16 cellular contexts compared by ENCODE assay signal in the genomic region with DNA sequence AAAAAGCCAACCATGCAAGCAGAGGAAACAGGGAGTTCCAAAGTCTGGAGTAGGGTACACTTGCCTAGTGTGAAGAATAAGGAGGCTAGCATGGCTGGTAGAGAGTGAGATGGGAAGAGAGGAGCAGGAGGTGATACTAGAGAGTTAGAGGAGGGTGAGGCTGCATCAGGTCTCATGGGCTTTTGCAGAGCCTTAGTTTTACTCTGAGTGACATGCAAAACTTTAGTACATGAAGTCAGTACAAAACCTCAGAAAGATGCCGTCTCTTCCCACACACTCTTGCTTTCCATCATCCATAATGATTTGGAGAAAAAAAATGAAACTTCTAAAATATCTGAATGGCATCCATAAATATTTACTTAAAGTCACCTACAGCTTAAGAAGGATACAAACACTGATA. TPM values are rescaled to one million over a fixed set of nuclear protein-coding genes. Genes with fewer than 3 reads are reported as not detected.
"Had no signal": no experiment of that assay in that cellular context is flagged by ENCODE, and none has a peak within 500 bp of the region (broad histone marks: within the 10 kb centered on the region; RNA-seq: fewer than 3 reads in every experiment).

No MANE protein-coding gene starts in this region.

- H3K9me3 ChIP-seq: prostate gland, right lobe of liver, tibial nerve, vagina had no signal

- H3K27ac ChIP-seq: brain microvascular endothelial cell, prostate gland, right lobe of liver, tibial nerve, vagina had no signal

- ATAC-seq: activated naive CD4-positive, alpha-beta T cell treated with anti-CD3 and anti-CD28 coated beads, Interleukin-2, amount 50 U/mL, for 72 hours; left ventricle myocardium superior; right lobe of liver; stimulated activated effector memory CD8-positive, alpha-beta T cell treated with anti-CD3 and anti-CD28 coated beads, Interleukin-12 subunit alpha, Interleukin-12 subunit beta, amount 100 ng/mL, for 72 hours had no signal

- H3K36me3 ChIP-seq: brain microvascular endothelial cell, prostate gland, right lobe of liver, tibial nerve, vagina had no signal

- H3K4me1 ChIP-seq: prostate gland, right lobe of liver, tibial nerve, vagina had no signal

- DNase-seq: activated CD4-positive, alpha-beta T cell treated with anti-CD3 and anti-CD28 coated beads, Interleukin-2, amount 50 U/mL, for 1 hour; amygdala; brain microvascular endothelial cell; hippocampal formation; left ventricle myocardium superior; mesenchymal stem cell; right lobe of liver had no signal

- H3K4me3 ChIP-seq: prostate gland, right lobe of liver, tibial nerve, vagina had no signal

- H3K27me3 ChIP-seq: brain microvascular endothelial cell, right lobe of liver, tibial nerve, vagina had no signal

RNA-seq across cellular contexts. Expression of a gene that starts 5.0 kb away (rescaled TPM):
- total RNA-seq: activated naive CD4-positive, alpha-beta T cell treated with anti-CD3 and anti-CD28 coated beads, Interleukin-2, amount 50 U/mL, for 72 hours; epithelial cell of proximal tubule; glomerular endothelial cell; kidney epithelial cell; left ventricle myocardium superior; omental fat pad; prostate gland; tibial nerve; vagina had no signal

RNA-seq across cellular contexts. Expression of a gene that starts 19.8 kb away (rescaled TPM):
- total RNA-seq: activated naive CD4-positive, alpha-beta T cell treated with anti-CD3 and anti-CD28 coated beads, Interleukin-2, amount 50 U/mL, for 72 hours; epithelial cell of proximal tubule; glomerular endothelial cell; kidney epithelial cell; left ventricle myocardium superior; omental fat pad; prostate gland; right lobe of liver; tibial nerve; vagina had no signal

RNA-seq across cellular contexts. Expression of a gene that starts 42.2 kb away (rescaled TPM):
- total RNA-seq: activated naive CD4-positive, alpha-beta T cell treated with anti-CD3 and anti-CD28 coated beads, Interleukin-2, amount 50 U/mL, for 72 hours; epithelial cell of proximal tubule; glomerular endothelial cell; kidney epithelial cell; left ventricle myocardium superior; omental fat pad; prostate gland; right lobe of liver; tibial nerve; vagina had no signal
